Comparison of ENCODE assay signal across 8 cellular contexts in the genomic region with DNA sequence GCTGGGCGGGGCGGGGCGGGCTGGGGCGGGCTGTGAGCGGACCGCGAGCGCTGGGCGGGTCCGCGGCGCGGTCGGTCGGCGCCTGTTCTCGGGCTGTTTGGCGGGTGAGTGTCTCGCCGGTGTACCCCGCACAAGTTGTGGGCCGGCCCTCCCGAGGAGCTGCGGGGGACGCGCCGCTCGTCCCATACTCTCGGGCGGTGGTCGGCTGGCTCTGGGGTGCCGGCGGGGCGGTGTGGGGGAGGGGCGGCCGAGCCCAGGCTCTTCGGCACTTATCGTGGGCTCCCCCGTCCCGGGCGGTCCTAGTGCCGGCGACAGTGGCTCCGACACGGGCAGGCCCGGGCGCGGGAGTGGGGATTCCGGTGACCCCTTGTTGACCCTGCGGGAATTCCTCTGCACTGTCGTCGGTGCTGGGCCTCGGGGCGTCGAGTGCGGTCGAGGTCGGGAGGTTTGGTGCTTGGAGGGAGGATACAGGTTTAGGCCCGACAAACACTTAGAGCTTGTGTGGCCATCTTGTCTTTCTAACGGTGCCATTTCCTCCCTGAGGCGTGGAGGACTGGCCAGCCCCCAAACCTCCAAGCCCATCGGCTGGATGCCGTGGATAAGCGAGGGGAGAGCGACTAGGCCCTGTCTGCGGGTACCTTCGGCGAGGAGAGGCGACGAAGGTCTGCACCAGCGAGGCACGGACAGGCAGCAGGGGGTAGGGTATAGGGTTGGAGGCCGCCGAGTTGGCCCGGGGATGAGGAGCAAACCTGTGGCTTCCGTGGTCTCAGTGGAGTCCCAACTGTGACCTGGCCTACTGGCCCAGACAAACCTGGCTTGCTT. TPM values are rescaled to one million over a fixed set of nuclear protein-coding genes. Genes with fewer than 3 reads are reported as not detected.
DNase-seq lines count a peak whose midpoint lies in the region; ATAC-seq, FAIRE-seq and TF ChIP-seq lines count a peak whose summit lies in the region.

A gene (plus strand): TSS at position 47 of the 822 bp plus-strand sequence. CDS start 8,308 bp downstream, outside the sequence.

- H3K79me2 ChIP-seq in endothelial cell of umbilical vein (ENCODE audit: control insufficient read depth, insufficient read depth, low read length) = peaks cover 89% of the 10 kb centered on the region

- peak within 1 kb of the TSS; percentile 90 for H3K27ac ChIP-seq in endothelial cell of umbilical vein (ENCODE audit: insufficient read depth, low read depth, low read length)

- peak within 1 kb of the TSS; percentile 98 for H3K9ac ChIP-seq in endothelial cell of umbilical vein (replicated peaks; ENCODE audit: extremely low read depth, insufficient read depth, low read length)

- CTCF ChIA-PET in endothelial cell of umbilical vein (lab: Charles Lee) = interaction anchor here (0.6 to 1.8 kb wide), 2 partner anchors 25 to 41 kb away, joined by 3 to 4 read pairs; no protein-coding TSS in a partner anchor

- TF ChIP-seq CTCF in endothelial cell of umbilical vein (IDR thresholded peaks at IDR 0.05; ENCODE audit: extremely low read depth in 1 of 2, insufficient read depth in 1 of 2, low read depth in 1 of 2, low read length in 2 of 2) = no peak

- H3K27me3 Mint-ChIP-seq in stimulated activated naive CD8-positive, alpha-beta T cell treated with anti-CD3 and anti-CD28 coated beads, Interleukin-15, amount 100 ng/mL, for 72 hours = no peaks in the 10 kb centered on the region

- peak within 1 kb of the TSS; percentile 98 to 99 for H3K4me3 Mint-ChIP-seq in stimulated activated naive CD8-positive, alpha-beta T cell treated with anti-CD3 and anti-CD28 coated beads, Interleukin-15, amount 100 ng/mL, for 72 hours

- no peaks in the 10 kb centered on the region for H3K36me3 ChIP-seq in endothelial cell of umbilical vein (ENCODE audit: control insufficient read depth in 2 of 2, extremely low read depth in 1 of 2, insufficient read depth in 2 of 2, low read length in 2 of 2)

- H3K9me3 Mint-ChIP-seq in stimulated activated naive CD8-positive, alpha-beta T cell treated with anti-CD3 and anti-CD28 coated beads, Interleukin-15, amount 100 ng/mL, for 72 hours = no peaks in the 10 kb centered on the region

- peak within 1 kb of the TSS; percentile 67 to 93 (median 92) for H3K4me3 ChIP-seq in endothelial cell of umbilical vein (replicated peaks in 1 of 3; ENCODE audit: insufficient read depth in 1 of 3, low read depth in 1 of 3, low read length in 3 of 3)

- ATAC-seq in HG02840 (IDR thresholded peaks at IDR 0.05; ENCODE audit: low FRiP score, unreplicated experiment) = peak; percentile 37
- ATAC-seq in stimulated activated naive CD8-positive, alpha-beta T cell treated with anti-CD3 and anti-CD28 coated beads, Interleukin-15, amount 100 ng/mL, for 72 hours = peak; percentile 73

- H3K4me1 ChIP-seq in endothelial cell of umbilical vein (ENCODE audit: control insufficient read depth, extremely low read depth, insufficient read depth, low read length) = peaks cover 44% of the 10 kb centered on the region

- peaks cover 70% of the 10 kb centered on the region for H3K4me1 Mint-ChIP-seq in stimulated activated naive CD8-positive, alpha-beta T cell treated with anti-CD3 and anti-CD28 coated beads, Interleukin-15, amount 100 ng/mL, for 72 hours

- H3K9me1 ChIP-seq in endothelial cell of umbilical vein (replicated peaks; ENCODE audit: control insufficient read depth, extremely low read depth, insufficient read depth, low read length) = no peaks in the 10 kb centered on the region

- no peak for FAIRE-seq in endothelial cell of umbilical vein (lab: Jason Lieb, UNC)

- H3K27ac Mint-ChIP-seq in stimulated activated naive CD8-positive, alpha-beta T cell treated with anti-CD3 and anti-CD28 coated beads, Interleukin-15, amount 100 ng/mL, for 72 hours = peak within 1 kb of the TSS; percentile 100

- peak within 1 kb of the TSS; percentile 96 for H3K4me2 ChIP-seq in endothelial cell of umbilical vein (ENCODE audit: insufficient read depth, low read length)

- no TSS peak for BruUV-seq in endothelial cell of umbilical vein (replicated peaks; lab: Mats Ljungman, UMichigan)

- peak within 1 kb of the TSS; percentile 50 for H2AFZ ChIP-seq in endothelial cell of umbilical vein (ENCODE audit: low read depth, low read length)

- H3K9me3 ChIP-seq in endothelial cell of umbilical vein (replicated peaks; ENCODE audit: control insufficient read depth, insufficient read depth, low read length) = no peaks in the 10 kb centered on the region

- intact Hi-C loops in endothelial cell of umbilical vein (cut with micrococcal nuclease) = loop anchor here (1.0 to 10.0 kb wide), 8 partner anchors 40 to 754 kb away; a partner anchor contains a TSS

- DNase-seq in NCI-H524 (lab: John Stamatoyannopoulos, UW) (peak; percentile 23 to 59), NCI-H524 treated with DMSO at 0.1 percent for 48 hours (lab: John Stamatoyannopoulos, UW) (no peak), NCI-H2227 (lab: John Stamatoyannopoulos, UW; ENCODE audit: unreplicated experiment) (peak; percentile 85), endothelial cell of umbilical vein (ENCODE audit: low read depth, low spot score) (peak; percentile 85), myocyte (ENCODE audit: low read depth) (peak; percentile 77)
- peak; percentile 94 for DNase-seq in activated CD8-positive, alpha-beta memory T cell treated with anti-CD3 and anti-CD28 coated beads for 24 hours
- peak; percentile 84 to 86 for DNase-seq in stimulated activated naive CD8-positive, alpha-beta T cell treated with anti-CD3 and anti-CD28 coated beads, Interleukin-15, amount 100 ng/mL, for 72 hours

- no peaks in the 10 kb centered on the region for H3K27me3 ChIP-seq in endothelial cell of umbilical vein (ENCODE audit: control insufficient read depth in 2 of 2, insufficient read depth in 2 of 2, low read length in 2 of 2)

- POLR2A ChIA-PET in endothelial cell of umbilical vein (lab: Charles Lee) = interaction anchor here (1.5 kb wide), 1 partner anchor 57 kb away, joined by 4 read pairs; no protein-coding TSS in a partner anchor

- dilution Hi-C loops in endothelial cell of umbilical vein (cut with MboI; ENCODE audit: extremely low pct_ligation_motif_present, low sequenced_read_pairs) = no loop called here

- H4K20me1 ChIP-seq in endothelial cell of umbilical vein (replicated peaks; ENCODE audit: control insufficient read depth, extremely low read depth, insufficient read depth, low read length) = peaks cover 7% of the 10 kb centered on the region

- peak; percentile 69 for TF ChIP-seq POLR2A in endothelial cell of umbilical vein (IDR thresholded peaks at IDR 0.05; ENCODE audit: low read depth, low read length)

TF ChIP-seq in endothelial cell of umbilical vein, 7 proteins besides CTCF, POLR2A, EP300 and RAD21:
- TF ChIP-seq, protein P1, sequence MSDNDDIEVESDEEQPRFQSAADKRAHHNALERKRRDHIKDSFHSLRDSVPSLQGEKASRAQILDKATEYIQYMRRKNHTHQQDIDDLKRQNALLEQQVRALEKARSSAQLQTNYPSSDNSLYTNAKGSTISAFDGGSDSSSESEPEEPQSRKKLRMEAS (IDR thresholded peaks at IDR 0.05; ENCODE audit: insufficient read depth, insufficient read length) = no peak
- peak; percentile 71 for TF ChIP-seq POLR2AphosphoS5 (IDR thresholded peaks at IDR 0.05; ENCODE audit: insufficient read depth, low read depth, low read length)

RNA-seq across cellular contexts. Expression of the gene that starts here (rescaled TPM):
- total RNA-seq in endothelial cell of umbilical vein (427 and 444 TPM in 2 replicates), myocyte (282 and 292 TPM in 2 replicates)
- polyA plus RNA-seq in endothelial cell of umbilical vein = 475 and 512 TPM in 2 replicates
- 283 and 310 TPM in 2 replicates for polyA plus RNA-seq in endothelial cell of umbilical vein (2011; cell fraction: cytosol; rRNA removed)
- 541 and 691 TPM in 2 replicates for polyA plus RNA-seq in endothelial cell of umbilical vein (2011; cell fraction: nucleus; rRNA removed)
- polyA plus RNA-seq in endothelial cell of umbilical vein (2012) = 452 and 507 TPM in 2 replicates
- polyA minus RNA-seq in endothelial cell of umbilical vein = 956 and 1,008 TPM in 2 replicates
- 118 TPM for polyA minus RNA-seq in endothelial cell of umbilical vein (2011; cell fraction: cytosol; rRNA and poly(A)+ RNA removed)
- 304 and 428 TPM in 2 replicates for polyA minus RNA-seq in endothelial cell of umbilical vein (2011; cell fraction: nucleus; rRNA and poly(A)+ RNA removed)
- 262 TPM for polyA plus RNA-seq in myocyte (2012)
